In genomic region chr1:8082945-8083344, GRCh38 we compare ENCODE assay signal across 13 cellular contexts. TPM values are rescaled to one million over a fixed set of nuclear protein-coding genes. Genes with fewer than 3 reads are reported as not detected.
DNase-seq lines count a peak whose midpoint lies in the region; ATAC-seq and TF ChIP-seq lines count a peak whose summit lies in the region.
"Had no signal": no experiment of that assay in that cellular context is flagged by ENCODE, and none has a peak within 500 bp of the region (broad histone marks: within the 10 kb centered on the region; RNA-seq: fewer than 3 reads in every experiment).

No MANE protein-coding gene starts in this region.

- ATAC-seq in mucosa of descending colon (peak; percentile 59), GM21360 (IDR thresholded peaks at IDR 0.05; ENCODE audit: unreplicated experiment) (no peak)

- intact Hi-C loops in esophagus muscularis mucosa (cut with DNase I), result no loop called here
- intact Hi-C loops in mucosa of descending colon (cut with DNase I, micrococcal nuclease), result no loop called here

- H3K36me3 Mint-ChIP-seq in neural progenitor cell, result no peaks in the 10 kb centered on the region
- H3K36me3 Mint-ChIP-seq: activated naive CD8-positive, alpha-beta T cell; type B pancreatic cell had no signal

- no peak overlapping the region for H3K4me3 ChIP-seq in MG63
- H3K4me3 ChIP-seq in esophagus muscularis mucosa, result no peak overlapping the region
- H3K4me3 ChIP-seq in mucosa of descending colon, result no peak overlapping the region
- H3K4me3 ChIP-seq in neural progenitor cell, result no peak overlapping the region

- H3K36me3 ChIP-seq in MG63, result no peaks in the 10 kb centered on the region
- no peaks in the 10 kb centered on the region for H3K36me3 ChIP-seq in esophagus muscularis mucosa
- H3K36me3 ChIP-seq in mucosa of descending colon (ENCODE audit: low read depth), result no peaks in the 10 kb centered on the region
- no peaks in the 10 kb centered on the region for H3K36me3 ChIP-seq in neural progenitor cell

- peaks cover 4% of the 10 kb centered on the region for H3K27me3 Mint-ChIP-seq in neural progenitor cell (ENCODE audit: insufficient read depth, low read depth)
- H3K27me3 Mint-ChIP-seq: activated naive CD8-positive, alpha-beta T cell; type B pancreatic cell had no signal

- H3K9me3 ChIP-seq in MG63, result 0 out of 2 replicates have a peak, but pooled peaks cover 2% of the 10 kb centered on the region
- H3K9me3 ChIP-seq in esophagus muscularis mucosa, result no peaks in the 10 kb centered on the region
- H3K9me3 ChIP-seq in mucosa of descending colon, result no peaks in the 10 kb centered on the region
- H3K9me3 ChIP-seq in neural progenitor cell (ENCODE audit: low read depth), result no peaks in the 10 kb centered on the region

- WGBS in esophagus muscularis mucosa, result 52% methylated on average over 2 of the region's 2 CpGs

- no peak overlapping the region for H3K9ac ChIP-seq in neural progenitor cell

- no peak overlapping the region for H3K27ac Mint-ChIP-seq in neural progenitor cell
- H3K27ac Mint-ChIP-seq: activated CD4-positive, alpha-beta memory T cell treated with anti-CD3 and anti-CD28 coated beads, Interleukin-2, amount 10 ng/mL, durations not matched to agents 7 days and 5 days; activated naive CD8-positive, alpha-beta T cell had no signal

- H3K4me1 ChIP-seq in esophagus muscularis mucosa (peaks cover 16 to 36% (median 31%) of the 10 kb centered on the region in 4 donors), mucosa of descending colon (ENCODE audit: low read depth) (peaks cover 9% of the 10 kb centered on the region), neural progenitor cell (no peaks in the 10 kb centered on the region)

- H4K20me1 ChIP-seq in neural progenitor cell (ENCODE audit: low read depth), result no peaks in the 10 kb centered on the region

- H3K27ac ChIP-seq in esophagus muscularis mucosa (replicated peaks in 1 of 4) (peak overlapping the region; percentile 61 to 68 (median 64)), neural progenitor cell (no peak overlapping the region)

- TF ChIP-seq EP300 in esophagus muscularis mucosa (IDR thresholded peaks at IDR 0.05), result no peak

- H3K27me3 ChIP-seq in MG63 (no peaks in the 10 kb centered on the region), esophagus muscularis mucosa (no peaks in the 10 kb centered on the region), neural progenitor cell (no peaks in the 10 kb centered on the region)

- no peak for TF ChIP-seq CTCF in esophagus muscularis mucosa (IDR thresholded peaks at IDR 0.05)
- TF ChIP-seq CTCF in mucosa of descending colon (IDR thresholded peaks at IDR 0.05), result no peak
- TF ChIP-seq CTCF in neural progenitor cell (IDR thresholded peaks at IDR 0.05), result no peak

- H3K4me1 Mint-ChIP-seq in neural progenitor cell, result peaks cover 9% of the 10 kb centered on the region

- H3K4me2 ChIP-seq in neural progenitor cell, result no peak overlapping the region

- TF ChIP-seq POLR2A in esophagus muscularis mucosa (IDR thresholded peaks at IDR 0.05; ENCODE audit: low read depth), result no peak

- peaks cover 3% of the 10 kb centered on the region for H3K9me3 Mint-ChIP-seq in neural progenitor cell
- H3K9me3 Mint-ChIP-seq: activated CD4-positive, alpha-beta memory T cell treated with anti-CD3 and anti-CD28 coated beads, Interleukin-2, amount 10 ng/mL, durations not matched to agents 7 days and 5 days had no signal

- H3F3A ChIP-seq in neural progenitor cell (ENCODE audit: low read depth), result no peaks in the 10 kb centered on the region

- DNase-seq in A172 (ENCODE audit: low spot score) (peak; percentile 35), MG63 (peak; percentile 46), esophagus muscularis mucosa (ENCODE audit: extremely low spot score) (no peak), mucosa of descending colon (no peak), activated T-cell treated with anti-CD3 and anti-CD28 coated beads for 4 hours (no peak), COLO668 (lab: John Stamatoyannopoulos, UW; ENCODE audit: unreplicated experiment) (no peak), neural progenitor cell (ENCODE audit: low spot score) (no peak)
- DNase-seq: activated CD4-positive, alpha-beta memory T cell treated with anti-CD3 and anti-CD28 coated beads, Interleukin-2, amount 10 ng/mL, durations not matched to agents 7 days and 5 days; NCI-H748 treated with DMSO at 0.1 percent for 48 hours; nucleus accumbens had no signal

- no peak overlapping the region for H3K4me3 Mint-ChIP-seq in neural progenitor cell
- H3K4me3 Mint-ChIP-seq: activated CD4-positive, alpha-beta memory T cell treated with anti-CD3 and anti-CD28 coated beads, Interleukin-2, amount 10 ng/mL, durations not matched to agents 7 days and 5 days; activated naive CD8-positive, alpha-beta T cell; type B pancreatic cell had no signal

- H2AFZ ChIP-seq in neural progenitor cell (replicated peaks), result no peak overlapping the region

- no peaks in the 10 kb centered on the region for H3K79me2 ChIP-seq in neural progenitor cell (ENCODE audit: low read depth)

RNA-seq across cellular contexts. Expression of gene ERRFI1, which starts 56.8 kb away (rescaled TPM):
- total RNA-seq in A172 (2014; rRNA removed; shearing (Covaris generic)), result 92.1 and 100 TPM in 2 replicates
- 66.9 and 104 TPM in 2 replicates for total RNA-seq in MG63 (2014; rRNA removed; shearing (Covaris generic); ENCODE audit: low replicate concordance)
- 100 to 1,000 TPM; 308 to 587 (median 435) TPM for total RNA-seq in esophagus muscularis mucosa
- 10 to 100 TPM; 48.5 to 84.0 (median 50.2) TPM for total RNA-seq in mucosa of descending colon
- 35.3 and 44.8 TPM in 2 replicates for total RNA-seq in neural progenitor cell (ENCODE audit: low replicate concordance)

Comparison
In these comparisons a context has a peak if more than half of its experiments do, and no peak if none do; other contexts are left out.
1. DNase-seq: peak in A172 (single experiment) and MG63 (single experiment); none in esophagus muscularis mucosa (single experiment), mucosa of descending colon (0 of 3), activated T-cell treated with anti-CD3 and anti-CD28 coated beads for 4 hours (single experiment), COLO668 (single experiment) and neural progenitor cell (single experiment).